3 cellular contexts compared by ENCODE assay signal in genomic region chrX:54416965-54417364, GRCh38.
TF ChIP-seq lines count a peak whose summit lies in the region.

No MANE protein-coding gene starts in this region.

TF ChIP-seq in A549, 52 proteins besides CTCF, POLR2A, EP300 and RAD21 (continues in another document):
- TF ChIP-seq BCL3 (IDR thresholded peaks at IDR 0.05) = no peak
- TF ChIP-seq BHLHE40 (IDR thresholded peaks at IDR 0.05; ENCODE audit: low read depth, low read length) = no peak
- no peak for TF ChIP-seq CHD2 (IDR thresholded peaks at IDR 0.05; ENCODE audit: low read length, partially characterized antibody)
- no peak for TF ChIP-seq KDM1A (IDR thresholded peaks at IDR 0.05; ENCODE audit: low read depth)
- no peak for TF ChIP-seq E2F6 (IDR thresholded peaks at IDR 0.05; ENCODE audit: borderline replicate concordance, low read depth)
- no peak for TF ChIP-seq USF2 (IDR thresholded peaks at IDR 0.05)
- TF ChIP-seq PBX3 (IDR thresholded peaks at IDR 0.05) = no peak
- no peak for TF ChIP-seq ELK1 (IDR thresholded peaks at IDR 0.05; ENCODE audit: low read depth, low read length)
- TF ChIP-seq HOXB5 (CRISPR knock-in tag; IDR thresholded peaks at IDR 0.05) = no peak
- no peak for TF ChIP-seq MAFK (IDR thresholded peaks at IDR 0.05; ENCODE audit: partially characterized antibody)
- no peak for TF ChIP-seq TP53 (CRISPR knock-in tag; IDR thresholded peaks at IDR 0.05)
- no peak for TF ChIP-seq HES2 (IDR thresholded peaks at IDR 0.05)
- no peak for TF ChIP-seq POLR2AphosphoS2 (conservative IDR thresholded peaks at IDR 0.05; ENCODE audit: low read length)
- TF ChIP-seq ZFP36 (IDR thresholded peaks at IDR 0.05; ENCODE audit: borderline replicate concordance, partially characterized antibody) = no peak
- TF ChIP-seq CBX2 (IDR thresholded peaks at IDR 0.05; ENCODE audit: borderline replicate concordance, low read depth) = no peak

TF ChIP-seq in K562, 482 proteins besides CTCF, POLR2A, EP300 and RAD21:
- no peak for TF ChIP-seq MTA3 (IDR thresholded peaks at IDR 0.05; ENCODE audit: borderline replicate concordance)
- peak; percentile 10 for TF ChIP-seq ZNF146 (CRISPR knock-in tag; IDR thresholded peaks at IDR 0.05; ENCODE audit: unreplicated experiment)

TF ChIP-seq in SK-N-SH treated with all-trans-retinoic acid at 6 μM for 48 hours, 23 proteins besides CTCF, POLR2A, EP300 and RAD21:
- TF ChIP-seq TOX (CRISPR knock-in tag; IDR thresholded peaks at IDR 0.05; ENCODE audit: borderline replicate concordance) (no peak), TCF4 (CRISPR knock-in tag; IDR thresholded peaks at IDR 0.05; ENCODE audit: borderline replicate concordance) (no peak), ZNF70 (CRISPR knock-in tag; IDR thresholded peaks at IDR 0.05) (no peak), ZC3H10 (CRISPR knock-in tag; IDR thresholded peaks at IDR 0.05) (no peak), TSHZ2 (CRISPR knock-in tag; IDR thresholded peaks at IDR 0.05) (no peak), PPARA (CRISPR knock-in tag; IDR thresholded peaks at IDR 0.05; ENCODE audit: borderline replicate concordance) (no peak), RARB (CRISPR knock-in tag; IDR thresholded peaks at IDR 0.05) (no peak), ZFP30 (CRISPR knock-in tag; IDR thresholded peaks at IDR 0.05) (no peak), ZFP3 (CRISPR knock-in tag; IDR thresholded peaks at IDR 0.05) (no peak), CSDC2 (CRISPR knock-in tag; IDR thresholded peaks at IDR 0.05) (no peak), GLIS3 (CRISPR knock-in tag; IDR thresholded peaks at IDR 0.05) (no peak), BACH2 (CRISPR knock-in tag; IDR thresholded peaks at IDR 0.05; ENCODE audit: borderline replicate concordance) (no peak), SNAI2 (CRISPR knock-in tag; IDR thresholded peaks at IDR 0.05) (no peak), CSRNP3 (CRISPR knock-in tag; IDR thresholded peaks at IDR 0.05) (no peak), ISL1 (CRISPR knock-in tag; IDR thresholded peaks at IDR 0.05) (no peak), ESRRG (CRISPR knock-in tag; IDR thresholded peaks at IDR 0.05) (no peak), ZNF8 (CRISPR knock-in tag; IDR thresholded peaks at IDR 0.05) (no peak), CREB5 (CRISPR knock-in tag; IDR thresholded peaks at IDR 0.05; ENCODE audit: low read depth) (no peak), POU6F1 (CRISPR knock-in tag; IDR thresholded peaks at IDR 0.05; ENCODE audit: borderline replicate concordance, low read depth) (no peak), OSR1 (CRISPR knock-in tag; IDR thresholded peaks at IDR 0.05) (no peak)
